In the genomic region with DNA sequence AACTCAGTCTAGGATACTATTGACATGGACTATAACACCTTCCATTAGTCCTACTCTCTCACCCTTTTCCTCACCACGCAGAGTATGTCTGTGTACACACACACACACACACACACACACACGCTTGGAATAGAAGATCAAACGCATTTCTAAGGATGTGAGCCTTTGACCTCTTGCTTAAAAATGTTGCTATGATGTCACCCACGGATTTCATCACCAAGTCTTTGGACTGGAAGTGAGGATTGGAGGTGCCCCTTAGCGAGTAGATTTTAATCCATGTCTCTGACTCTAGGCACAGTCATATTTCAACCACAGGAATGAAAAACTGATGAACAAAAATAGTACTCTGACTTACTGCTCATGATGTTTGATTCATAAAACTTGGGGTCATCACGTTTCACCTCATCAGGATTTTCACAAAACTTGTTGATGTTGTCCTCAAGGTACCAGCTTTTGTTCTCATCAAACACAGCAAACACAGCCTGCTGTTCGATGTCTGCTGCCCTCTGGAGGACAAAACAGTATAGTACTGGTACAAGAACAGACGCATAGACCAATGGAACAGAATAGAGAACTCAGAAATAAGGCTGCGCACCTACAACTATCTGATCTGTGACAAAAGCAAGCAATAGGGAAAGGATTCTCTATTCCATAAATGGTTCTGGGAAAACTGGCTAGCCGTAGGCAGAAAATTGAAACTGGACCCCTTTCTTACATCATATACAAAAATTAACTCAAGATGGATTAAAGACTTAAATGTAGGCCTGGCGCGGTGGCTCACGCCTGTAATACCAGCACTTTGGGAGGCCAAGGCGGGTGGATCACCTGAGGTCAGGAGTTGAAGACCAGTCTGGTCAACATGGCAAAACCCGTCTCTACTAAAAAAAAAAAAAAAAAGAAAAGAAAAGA, we compare ENCODE assay signal across 8 cellular contexts. TPM values are rescaled to one million over a fixed set of nuclear protein-coding genes. Genes with fewer than 3 reads are reported as not detected.
DNase-seq lines count a peak whose midpoint lies in the region; ATAC-seq, FAIRE-seq and TF ChIP-seq lines count a peak whose summit lies in the region.

No MANE protein-coding gene starts in this region.

- in situ Hi-C loops in GM13977 (cut with MboI; ENCODE audit: low pct_unique_long_range_greater_than_20kb, low sequenced_read_pairs, unreplicated experiment), result loop anchor here (10.0 to 25.0 kb wide), 2 partner anchors 82 to 934 kb away; no protein-coding TSS in a partner anchor

- H2BK12ac ChIP-seq in neuronal stem cell (ENCODE audit: low read length), result no peak overlapping the region

- H3K36me3 ChIP-seq in neuronal stem cell (replicated peaks in 1 of 2; ENCODE audit: control insufficient read depth in 2 of 2, insufficient read depth in 2 of 2, low read length in 2 of 2), result no peaks in the 10 kb centered on the region

- no peaks in the 10 kb centered on the region for H3K4me1 ChIP-seq in neuronal stem cell (ENCODE audit: control insufficient read depth in 2 of 2, insufficient read depth in 1 of 2, low read depth in 1 of 2, low read length in 2 of 2)

- peak overlapping the region; percentile 39 for H2AFZ ChIP-seq in neuronal stem cell (ENCODE audit: low read length)

- H3K4me2 ChIP-seq in neuronal stem cell (ENCODE audit: insufficient read depth, low read length, poor library complexity, severe bottlenecking), result no peak overlapping the region

- H3K79me1 ChIP-seq in neuronal stem cell (ENCODE audit: low read depth, low read length), result no peaks in the 10 kb centered on the region

- H2BK120ac ChIP-seq in neuronal stem cell (ENCODE audit: low read depth, low read length), result no peak overlapping the region

- FAIRE-seq in urothelium cell line (lab: Jason Lieb, UNC), result peak; percentile 17

- no peak overlapping the region for H3K9ac ChIP-seq in neuronal stem cell (ENCODE audit: low read depth, low read length, poor library complexity)

- H3K27ac ChIP-seq in neuronal stem cell (replicated peaks; ENCODE audit: low read length), result no peak overlapping the region

- no peak overlapping the region for H3K18ac ChIP-seq in neuronal stem cell (ENCODE audit: low read length)

- peak; percentile 78 for TF ChIP-seq CTCF in GM13977 (IDR thresholded peaks at IDR 0.05; ENCODE audit: extremely low read depth, insufficient read depth, missing control alignments)

- H2BK15ac ChIP-seq in neuronal stem cell (ENCODE audit: low read length), result no peak overlapping the region

- no peak overlapping the region for H3K14ac ChIP-seq in neuronal stem cell (ENCODE audit: low read length)

- no peak overlapping the region for H4K8ac ChIP-seq in neuronal stem cell (ENCODE audit: low read depth, low read length)

- peak; percentile 27 for DNase-seq in AG08395 (ENCODE audit: low spot score)
- DNase-seq in GM13977 (ENCODE audit: low spot score), result peak; percentile 11
- DNase-seq in NCI-H82 treated with DMSO at 0.1 percent for 48 hours (lab: John Stamatoyannopoulos, UW; ENCODE audit: unreplicated experiment), result peak; percentile 55
- peak; percentile 2 for DNase-seq in activated T-cell treated with anti-CD3 and anti-CD28 coated beads for 48 hours (ENCODE audit: low read depth)
- peak; percentile 79 for DNase-seq in fibroblast of the conjunctiva (ENCODE audit: low read depth)
- DNase-seq in neuronal stem cell (ENCODE audit: low spot score), result peak; percentile 63
- DNase-seq in urothelium cell line (ENCODE audit: low spot score), result peak; percentile 32

- ATAC-seq in HG03521 (IDR thresholded peaks at IDR 0.05; ENCODE audit: unreplicated experiment), result peak; percentile 73

- WGBS in neuronal stem cell (ENCODE audit: extremely low coverage in 2 of 2, insufficient read length in 2 of 2, insufficient replicate concordance in 1 of 2), 2 donors, result no CpG with 5 or more reads among the region's 15 CpGs

- no peaks in the 10 kb centered on the region for H3K27me3 ChIP-seq in neuronal stem cell (ENCODE audit: control insufficient read depth in 3 of 3, insufficient read depth in 3 of 3, low read depth in 1 of 3, low read length in 3 of 3)

- H3K4ac ChIP-seq in neuronal stem cell (ENCODE audit: low read length), result no peak overlapping the region

- no peaks in the 10 kb centered on the region for H3K9me3 ChIP-seq in neuronal stem cell (replicated peaks in 1 of 2; ENCODE audit: control insufficient read depth in 2 of 2, insufficient read depth in 1 of 2, low read depth in 1 of 2, low read length in 2 of 2)

- no peak overlapping the region for H4K91ac ChIP-seq in neuronal stem cell (ENCODE audit: low read depth, low read length, poor library complexity)

- no peak overlapping the region for H3K23ac ChIP-seq in neuronal stem cell (ENCODE audit: low read depth, low read length, poor library complexity)

- H2BK5ac ChIP-seq in neuronal stem cell (ENCODE audit: low read length), result no peak overlapping the region

- no peak overlapping the region for H2AK5ac ChIP-seq in neuronal stem cell (ENCODE audit: low read depth, low read length)

- H3K4me3 ChIP-seq in neuronal stem cell (ENCODE audit: low read length in 2 of 2), result no peak overlapping the region

RNA-seq across cellular contexts. Expression of a gene that starts 39.9 kb away (rescaled TPM):
- polyA plus RNA-seq in neuronal stem cell (2013, experiment 1 of 2), result 0.03 TPM
- polyA plus RNA-seq in neuronal stem cell (2013, experiment 2 of 2), result 0.03 TPM

Comparison
In these comparisons a context has a peak if more than half of its experiments do, and no peak if none do; other contexts are left out.
1. DNase-seq: peak in every context shown above with its lines; median percentile 79 in fibroblast of the conjunctiva; 63 in neuronal stem cell; 55 in NCI-H82 treated with DMSO at 0.1 percent for 48 hours; 32 in urothelium cell line; 27 in AG08395; 11 in GM13977; 2 in activated T-cell treated with anti-CD3 and anti-CD28 coated beads for 48 hours.